ENCODE assay signal across 8 cellular contexts in the genomic region with DNA sequence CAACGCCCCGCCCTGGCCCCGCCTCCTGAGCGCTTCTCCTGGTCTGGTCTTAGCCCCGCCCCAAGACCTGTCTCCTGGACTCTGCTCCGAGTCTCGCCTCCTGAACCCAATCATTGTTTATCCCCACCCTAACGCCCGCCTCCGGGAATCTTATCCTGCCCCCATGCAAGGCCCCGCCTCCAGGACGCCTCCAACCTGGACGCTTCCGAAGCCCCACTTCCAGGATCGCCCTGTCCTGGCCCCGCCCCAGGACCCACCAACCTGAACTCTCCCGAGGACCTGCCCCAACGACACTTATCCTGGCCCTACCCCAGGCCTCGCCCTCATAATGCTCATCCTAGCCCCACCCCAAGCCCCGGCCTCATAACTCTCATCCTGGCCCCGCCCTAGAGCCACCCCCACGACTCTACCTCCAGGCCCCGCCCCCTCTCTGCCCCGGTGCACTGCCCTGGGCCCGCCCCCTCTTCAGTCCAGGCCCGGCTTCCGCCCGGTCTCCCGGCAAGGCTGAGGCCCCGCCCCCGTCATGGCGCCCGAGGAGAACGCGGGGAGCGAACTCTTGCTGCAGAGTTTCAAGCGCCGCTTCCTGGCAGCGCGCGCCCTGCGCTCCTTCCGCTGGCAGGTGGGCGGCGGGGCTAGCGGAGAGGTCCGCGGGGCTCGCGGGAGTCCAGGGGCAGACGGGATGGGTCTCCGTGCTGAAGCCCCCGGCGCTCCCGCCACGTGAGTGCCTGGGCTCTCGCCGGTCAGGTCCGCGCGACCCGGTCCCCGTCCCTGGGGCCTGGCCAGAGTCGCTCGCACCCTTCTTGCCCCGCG. TPM values are rescaled to one million over a fixed set of nuclear protein-coding genes. Genes with fewer than 3 reads are reported as not detected.
DNase-seq lines count a peak whose midpoint lies in the region; ATAC-seq and TF ChIP-seq lines count a peak whose summit lies in the region.

No MANE protein-coding gene starts in this region.

- H3K9ac ChIP-seq in fibroblast of lung (ENCODE audit: insufficient read depth, low read length) = peak overlapping the region; percentile 79

- intact Hi-C loops in naive thymus-derived CD4-positive, alpha-beta T cell (cut with micrococcal nuclease) = loop anchor here (1.0 to 5.0 kb wide), 12 partner anchors 26 to 1355 kb away; a partner anchor contains a TSS

- peak overlapping the region; percentile 88 to 99 (median 98) for H3K27ac Mint-ChIP-seq in naive thymus-derived CD4-positive, alpha-beta T cell
- peak overlapping the region; percentile 88 for H3K27ac Mint-ChIP-seq in stimulated activated memory B cell treated with anti-CD40 and anti-IgM and Interleukin-4, amounts not matched to agents 10 μg/mL and 1 μg/mL and 100 μg/mL, for 72 hours

- no peak overlapping the region for H2AFZ ChIP-seq in fibroblast of lung (ENCODE audit: low read length)

- peaks cover 0 to 5% (median 0%) of the 10 kb centered on the region in 5 donors for H3K27me3 Mint-ChIP-seq in naive thymus-derived CD4-positive, alpha-beta T cell
- no peaks in the 10 kb centered on the region for H3K27me3 Mint-ChIP-seq in stimulated activated memory B cell treated with anti-CD40 and anti-IgM and Interleukin-4, amounts not matched to agents 10 μg/mL and 1 μg/mL and 100 μg/mL, for 72 hours

- H3K27ac ChIP-seq in Peyer's patch = peak overlapping the region; percentile 77 to 94 (median 86)
- peak overlapping the region; percentile 96 for H3K27ac ChIP-seq in fibroblast of lung (ENCODE audit: insufficient read depth, low read length)
- peak overlapping the region; percentile 93 for H3K27ac ChIP-seq in naive thymus-derived CD4-positive, alpha-beta T cell (ENCODE audit: low read depth, low read length)

- H3K36me3 Mint-ChIP-seq in naive thymus-derived CD4-positive, alpha-beta T cell = no peaks in the 10 kb centered on the region
- H3K36me3 Mint-ChIP-seq in stimulated activated memory B cell treated with anti-CD40 and anti-IgM and Interleukin-4, amounts not matched to agents 10 μg/mL and 1 μg/mL and 100 μg/mL, for 72 hours = peaks cover 10% of the 10 kb centered on the region

- H3K4me1 Mint-ChIP-seq in naive thymus-derived CD4-positive, alpha-beta T cell = peaks cover 0 to 20% (median 12%) of the 10 kb centered on the region in 7 donors
- peaks cover 35% of the 10 kb centered on the region for H3K4me1 Mint-ChIP-seq in stimulated activated memory B cell treated with anti-CD40 and anti-IgM and Interleukin-4, amounts not matched to agents 10 μg/mL and 1 μg/mL and 100 μg/mL, for 72 hours

- POLR2A ChIA-PET in naive thymus-derived CD4-positive, alpha-beta T cell (lab: Charles Lee) = no interaction called here

- H4K20me1 ChIP-seq in fibroblast of lung (ENCODE audit: control insufficient read depth, extremely low read depth, insufficient read depth, low read length) = no peaks in the 10 kb centered on the region

- H3K36me3 ChIP-seq in Peyer's patch (no peaks in the 10 kb centered on the region), fibroblast of lung (ENCODE audit: control insufficient read depth, insufficient read depth, low read length) (no peaks in the 10 kb centered on the region)
- peaks cover 0 to 4% (median 0%) of the 10 kb centered on the region in 3 experiments for H3K36me3 ChIP-seq in naive thymus-derived CD4-positive, alpha-beta T cell (ENCODE audit: control insufficient read depth in 2 of 3, insufficient read depth in 3 of 3, low read length in 3 of 3)

- peaks cover 0 to 10% (median 0%) of the 10 kb centered on the region in 4 donors for H3K4me1 ChIP-seq in Peyer's patch
- peaks cover 8% of the 10 kb centered on the region for H3K4me1 ChIP-seq in fibroblast of lung (ENCODE audit: control insufficient read depth, extremely low read depth, insufficient read depth, low read length)
- no peaks in the 10 kb centered on the region for H3K4me1 ChIP-seq in naive thymus-derived CD4-positive, alpha-beta T cell (ENCODE audit: control insufficient read depth in 2 of 2, insufficient read depth in 2 of 2, low read length in 2 of 2)

- H3K79me2 ChIP-seq in fibroblast of lung (ENCODE audit: control insufficient read depth, insufficient read depth, low read length) = no peaks in the 10 kb centered on the region

- ATAC-seq in GM21723 (IDR thresholded peaks at IDR 0.05; ENCODE audit: unreplicated experiment) = peak; percentile 96
- ATAC-seq in naive thymus-derived CD4-positive, alpha-beta T cell = peak; percentile 98
- peak; percentile 99 for ATAC-seq in stimulated activated memory B cell treated with anti-CD40 and anti-IgM and Interleukin-4, amounts not matched to agents 10 μg/mL and 1 μg/mL and 100 μg/mL, for 72 hours

- H3K27me3 ChIP-seq in Peyer's patch (no peaks in the 10 kb centered on the region), fibroblast of lung (ENCODE audit: control insufficient read depth, insufficient read depth, low read length) (no peaks in the 10 kb centered on the region)
- H3K27me3 ChIP-seq in naive thymus-derived CD4-positive, alpha-beta T cell (ENCODE audit: control insufficient read depth in 2 of 2, insufficient read depth in 2 of 2, low read length in 2 of 2) = no peaks in the 10 kb centered on the region

- no peaks in the 10 kb centered on the region for H3K9me3 ChIP-seq in Peyer's patch
- no peaks in the 10 kb centered on the region for H3K9me3 ChIP-seq in fibroblast of lung (ENCODE audit: control insufficient read depth, insufficient read depth, low read depth, low read length)
- H3K9me3 ChIP-seq in naive thymus-derived CD4-positive, alpha-beta T cell (ENCODE audit: control insufficient read depth in 2 of 3, low read length in 3 of 3) = no peaks in the 10 kb centered on the region

- H3K4me2 ChIP-seq in fibroblast of lung (ENCODE audit: extremely low read depth, insufficient read depth, low read length) = peak overlapping the region; percentile 23

- H3K9me3 Mint-ChIP-seq in naive thymus-derived CD4-positive, alpha-beta T cell = peaks cover 0 to 3% (median 0%) of the 10 kb centered on the region in 11 donors
- H3K9me3 Mint-ChIP-seq in stimulated activated memory B cell treated with anti-CD40 and anti-IgM and Interleukin-4, amounts not matched to agents 10 μg/mL and 1 μg/mL and 100 μg/mL, for 72 hours = no peaks in the 10 kb centered on the region

- TF ChIP-seq CTCF in Peyer's patch (IDR thresholded peaks at IDR 0.05) = no peak
- TF ChIP-seq CTCF in fibroblast of lung (conservative IDR thresholded peaks at IDR 0.05 in 1 of 2, IDR thresholded peaks at IDR 0.05 in 1 of 2; ENCODE audit: low read depth in 1 of 2, low read length in 2 of 2) = no peak

- H3K4me3 Mint-ChIP-seq in naive thymus-derived CD4-positive, alpha-beta T cell = peak overlapping the region; percentile 95 to 100 (median 98)
- H3K4me3 Mint-ChIP-seq in stimulated activated memory B cell treated with anti-CD40 and anti-IgM and Interleukin-4, amounts not matched to agents 10 μg/mL and 1 μg/mL and 100 μg/mL, for 72 hours = peak overlapping the region; percentile 88

- peak in 1 of 2 donors; percentile 40 for TF ChIP-seq POLR2A in Peyer's patch (IDR thresholded peaks at IDR 0.05)

- DNase-seq in DMS53 treated with DMSO at 0.1 percent for 48 hours (lab: John Stamatoyannopoulos, UW; ENCODE audit: unreplicated experiment) (peak; percentile 100), KG1 (lab: John Stamatoyannopoulos, UW) (peak; percentile 99), Peyer's patch (peak; percentile 100), activated T-helper 1 cell treated with Interleukin-2 at 50 U/mL for 16 hours (ENCODE audit: low read depth) (peak; percentile 96), fibroblast of lung (ENCODE audit: low read depth in 2 of 2) (peak; percentile 98 to 99)
- peak; percentile 92 to 97 (median 95) for DNase-seq in naive thymus-derived CD4-positive, alpha-beta T cell

- CTCF ChIA-PET in naive thymus-derived CD4-positive, alpha-beta T cell (lab: Charles Lee) = interaction anchor here (0.6 kb wide), 1 partner anchor 16 kb away, joined by 4 read pairs; no protein-coding TSS in a partner anchor

- peak overlapping the region; percentile 52 to 91 (median 77) for H3K4me3 ChIP-seq in Peyer's patch
- H3K4me3 ChIP-seq in fibroblast of lung (replicated peaks in 1 of 4; ENCODE audit: control extremely low read depth in 1 of 4, insufficient read depth in 1 of 4, low read depth in 3 of 4, low read length in 4 of 4) = peak overlapping the region; percentile 46 to 67 (median 63)
- peak overlapping the region; percentile 86 for H3K4me3 ChIP-seq in naive thymus-derived CD4-positive, alpha-beta T cell (ENCODE audit: low read length)

RNA-seq across cellular contexts. Expression of a gene that starts 45.8 kb away (rescaled TPM):
- not detected for total RNA-seq in Peyer's patch
- total RNA-seq in fibroblast of lung = not detected in 2 replicates
- polyA plus RNA-seq in fibroblast of lung = not detected in 2 replicates
- not detected in 2 replicates for polyA plus RNA-seq in fibroblast of lung (2012)
- polyA minus RNA-seq in fibroblast of lung (ENCODE audit: low replicate concordance) = not detected in 2 replicates
- not detected for total RNA-seq in naive thymus-derived CD4-positive, alpha-beta T cell
- not detected for polyA plus RNA-seq in naive thymus-derived CD4-positive, alpha-beta T cell

Comparison
In these comparisons a context has a peak if more than half of its experiments do, and no peak if none do; other contexts are left out.
1. Peak in every context shown above with its lines: DNase-seq, ATAC-seq, H3K4me3 ChIP-seq and H3K27ac ChIP-seq.